ENCODE assay signal across 25 cellular contexts in the genomic region with DNA sequence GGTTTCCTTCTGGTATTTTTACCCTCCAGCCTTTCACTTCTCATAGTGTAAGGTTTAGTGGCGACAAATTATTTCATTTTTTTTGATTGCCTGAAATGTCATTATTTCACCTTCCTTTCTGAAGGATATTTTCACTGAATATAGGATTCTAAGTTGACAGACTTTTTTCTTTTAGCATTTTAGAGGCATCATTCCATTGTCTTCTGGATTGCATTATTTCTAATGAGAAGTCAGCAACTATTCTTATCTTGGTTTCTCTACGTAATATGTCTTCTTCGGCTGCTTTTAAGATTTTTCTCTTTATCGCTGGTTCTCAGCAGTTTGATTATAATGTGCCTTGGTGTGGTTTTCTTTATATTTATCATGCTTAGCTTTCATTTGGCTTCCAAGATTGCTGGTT.
DNase-seq lines count a peak whose midpoint lies in the region; ATAC-seq, FAIRE-seq and TF ChIP-seq lines count a peak whose summit lies in the region.
"Had no signal": no experiment of that assay in that cellular context is flagged by ENCODE, and none has a peak within 500 bp of the region (broad histone marks: within the 10 kb centered on the region; RNA-seq: fewer than 3 reads in every experiment).

No MANE protein-coding gene starts in this region.

- H3K4me2 ChIP-seq in HepG2 (ENCODE audit: low read depth, low read length) (no peak overlapping the region), GM12878 (ENCODE audit: control insufficient read depth, insufficient read depth) (no peak overlapping the region)
- H3K4me2 ChIP-seq: A549; BLaER1 treated with 17β-estradiol and CSF1 and Interleukin-3, amounts not matched to agents 10 nM and 100 nM; GM23338 had no signal

- H3K27me3 ChIP-seq in HepG2 (ENCODE audit: control insufficient read depth in 1 of 2, insufficient read depth in 2 of 2, low read length in 2 of 2) (no peaks in the 10 kb centered on the region), right lobe of liver (no peaks in the 10 kb centered on the region), GM12878 (replicated peaks in 1 of 2; ENCODE audit: control insufficient read depth in 2 of 2, insufficient read depth in 2 of 2, low read length in 1 of 2) (no peaks in the 10 kb centered on the region)
- H3K27me3 ChIP-seq: BE2C; BLaER1 treated with 17β-estradiol and CSF1 and Interleukin-3, amounts not matched to agents 10 nM and 100 nM had no signal

- no peaks in the 10 kb centered on the region for H4K20me1 ChIP-seq in HepG2 (ENCODE audit: insufficient read depth, low read length)
- no peaks in the 10 kb centered on the region for H4K20me1 ChIP-seq in GM12878 (ENCODE audit: control insufficient read depth, insufficient read depth)

- no peaks in the 10 kb centered on the region for H3K79me2 ChIP-seq in HepG2 (ENCODE audit: insufficient read depth, low read length)
- no peaks in the 10 kb centered on the region for H3K79me2 ChIP-seq in GM12878 (ENCODE audit: control insufficient read depth, insufficient read depth, low read length)

- RAD21 ChIA-PET in GM12878 (lab: Charles Lee; ENCODE audit: unreplicated experiment): no interaction called here

- CTCF ChIA-PET in HepG2 (lab: Yijun Ruan, JAX; ENCODE audit: low intra/inter-chr PET ratio, low total read pairs): no interaction called here
- CTCF ChIA-PET in GM12878 (lab: Yijun Ruan, JAX): interaction anchor here (0.6 kb wide), 1 partner anchor 772 kb away, joined by 3 read pairs; no protein-coding TSS in a partner anchor

- 99% methylated on average over 4 of the region's 4 CpGs for WGBS in HepG2 (ENCODE audit: low lambda C conversion rate)
- WGBS in right lobe of liver (ENCODE audit: insufficient coverage, low coverage, low lambda C conversion rate, missing lambda C conversion rate): 94% methylated on average over 4 of the region's 4 CpGs
- WGBS in GM12878 (ENCODE audit: insufficient coverage, insufficient replicate concordance, low lambda C conversion rate, missing lambda C conversion rate): 97% methylated on average over 4 of the region's 4 CpGs

- no TSS peak for BruUV-seq in HepG2 (replicated peaks; lab: Mats Ljungman, UMichigan)
- BruUV-seq in GM12878 (replicated peaks; lab: Mats Ljungman, UMichigan): TSS peak; percentile 18

- in situ Hi-C loops in HepG2 (cut with HindIII; ENCODE audit: extremely low pct_ligation_motif_present, low pct_unique_long_range_greater_than_20kb) (no loop called here), GM12878 (cut with MboI) (no loop called here)

- TF ChIP-seq EP300 in HepG2 (IDR thresholded peaks at IDR 0.05; ENCODE audit: low read depth in 2 of 2, low read length in 2 of 2) (no peak), HepG2 (CRISPR knock-in tag; IDR thresholded peaks at IDR 0.05; ENCODE audit: borderline replicate concordance) (no peak), GM12878 (IDR thresholded peaks at IDR 0.05; ENCODE audit: borderline replicate concordance in 1 of 2, control insufficient read depth in 1 of 2, low read depth in 2 of 2, low read length in 2 of 2) (no peak)

- peaks cover 7% of the 10 kb centered on the region; the same call in 1 of the 2 replicates for H3K9me3 ChIP-seq in HepG2 (ENCODE audit: low read length)
- H3K9me3 ChIP-seq in right lobe of liver: no peaks in the 10 kb centered on the region
- no peaks in the 10 kb centered on the region for H3K9me3 ChIP-seq in T-helper 17 cell (ENCODE audit: control insufficient read depth, low read length, poor library complexity, severe bottlenecking)
- H3K9me3 ChIP-seq in GM12878 (replicated peaks; ENCODE audit: control insufficient read depth, insufficient read depth, low read length): peaks cover 13% of the 10 kb centered on the region
- H3K9me3 ChIP-seq: BE2C had no signal

- H3K36me3 ChIP-seq in HepG2 (replicated peaks in 1 of 2; ENCODE audit: control insufficient read depth in 1 of 2, insufficient read depth in 2 of 2, low read length in 2 of 2) (no peaks in the 10 kb centered on the region), right lobe of liver (peaks cover 0 to 4% (median 0%) of the 10 kb centered on the region in 4 donors), GM12878 (ENCODE audit: control insufficient read depth in 2 of 2, insufficient read depth in 2 of 2, low read length in 1 of 2) (peaks cover 1 to 4% of the 10 kb centered on the region in 2 experiments)

- no peak for DNase-seq in HepG2 (ENCODE audit: low spot score)
- no peak for DNase-seq in right lobe of liver
- no peak for DNase-seq in T-helper 17 cell
- no peak for DNase-seq in GM12878 (ENCODE audit: low read depth, low spot score)
- no peak for DNase-seq in endothelial cell (ENCODE audit: low spot score)
- DNase-seq in GM10266 (ENCODE audit: extremely low spot score): no peak
- no peak for DNase-seq in stimulated activated CD4-positive, alpha-beta T cell treated with anti-CD3 and anti-CD28 coated beads, Interleukin-4, amount 100 ng/mL, for 24 hours
- DNase-seq: ACHN; AML-193; BE2C; CD4-positive, alpha-beta T cell; CD8-positive, alpha-beta memory T cell; DMS 273 treated with DMSO at 0.1 percent for 48 hours; DMS79; GF-D8 had no signal

- peaks cover 2% of the 10 kb centered on the region for H3K36me3 Mint-ChIP-seq in T-helper 17 cell (ENCODE audit: low read depth)
- peaks cover 55% of the 10 kb centered on the region for H3K36me3 Mint-ChIP-seq in endothelial cell (ENCODE audit: low read depth, unreplicated experiment)

- no peak overlapping the region for H2AFZ ChIP-seq in HepG2 (ENCODE audit: low read length)
- no peak overlapping the region for H2AFZ ChIP-seq in GM12878 (ENCODE audit: control insufficient read depth, low read depth, low read length)
- H2AFZ ChIP-seq: GM23338 had no signal

- TF ChIP-seq POLR2A in HepG2 (IDR thresholded peaks at IDR 0.05; ENCODE audit: insufficient read depth in 1 of 2, low read depth in 2 of 2, low read length in 2 of 2) (no peak), right lobe of liver (IDR thresholded peaks at IDR 0.05) (no peak), GM12878 (IDR thresholded peaks at IDR 0.05; ENCODE audit: low read depth, low read length) (no peak)

- H3K4me3 Mint-ChIP-seq in T-helper 17 cell (peak overlapping the region; percentile 13), endothelial cell (ENCODE audit: unreplicated experiment) (peak overlapping the region; percentile 28)
- H3K4me3 Mint-ChIP-seq: CD14-positive monocyte; CD4-positive, alpha-beta T cell; CD8-positive, alpha-beta memory T cell; GM23338 had no signal

- ATAC-seq in HepG2 (no peak), right lobe of liver (no peak), T-helper 17 cell (no peak), GM12878 (no peak), HG03025 (IDR thresholded peaks at IDR 0.05; ENCODE audit: low FRiP score, unreplicated experiment) (no peak)
- ATAC-seq: A549, GM23338 had no signal

- SMC1A ChIA-PET in GM12878 (lab: Charles Lee; ENCODE audit: uncharacterized antibody, unreplicated experiment): interaction anchor here (1.8 kb wide), 1 partner anchor 8 kb away, joined by 7 read pairs; no protein-coding TSS in a partner anchor

- TF ChIP-seq RAD21 in HepG2 (CRISPR knock-in tag; IDR thresholded peaks at IDR 0.05): no peak
- TF ChIP-seq RAD21 in GM12878 (IDR thresholded peaks at IDR 0.05; ENCODE audit: insufficient read depth, low read depth, low read length): no peak

- H3K4me1 Mint-ChIP-seq in T-helper 17 cell (peaks cover 4% of the 10 kb centered on the region), endothelial cell (ENCODE audit: unreplicated experiment) (peaks cover 2% of the 10 kb centered on the region)

- POLR2A ChIA-PET in HepG2 (lab: Yijun Ruan, JAX): no interaction called here
- POLR2A ChIA-PET in GM12878 (lab: Charles Lee): interaction anchor here (1.0 kb wide), 1 partner anchor 31 kb away, joined by 4 read pairs; no protein-coding TSS in a partner anchor

- H3K27me3 Mint-ChIP-seq in T-helper 17 cell: no peaks in the 10 kb centered on the region
- peaks cover 4% of the 10 kb centered on the region for H3K27me3 Mint-ChIP-seq in endothelial cell (ENCODE audit: unreplicated experiment)
- H3K27me3 Mint-ChIP-seq: CD4-positive, alpha-beta T cell had no signal

- FAIRE-seq in HepG2 (lab: Jason Lieb, UNC) (no peak), GM12878 (lab: Jason Lieb, UNC) (no peak)
- FAIRE-seq: A549, D721Med, GM19239, H54 had no signal

- no peak overlapping the region for H3K9ac ChIP-seq in HepG2 (ENCODE audit: insufficient read depth, low read depth, low read length)
- H3K9ac ChIP-seq in GM12878 (ENCODE audit: control insufficient read depth, insufficient read depth, low read length): no peak overlapping the region
- H3K9ac ChIP-seq: BLaER1 treated with 17β-estradiol and CSF1 and Interleukin-3, amounts not matched to agents 10 nM and 100 nM had no signal

- intact Hi-C loops in HepG2 (cut with micrococcal nuclease; ENCODE audit: unreplicated experiment) (no loop called here), right lobe of liver (cut with DNase I) (no loop called here), GM12878 (cut with micrococcal nuclease; ENCODE audit: unreplicated experiment) (no loop called here)

- no peak overlapping the region for H3K4me3 ChIP-seq in HepG2 (replicated peaks in 1 of 3; ENCODE audit: insufficient read depth in 1 of 3, low read depth in 2 of 3, low read length in 3 of 3)
- H3K4me3 ChIP-seq in right lobe of liver: no peak overlapping the region
- H3K4me3 ChIP-seq in GM12878: no peak overlapping the region
- H3K4me3 ChIP-seq: A549; BLaER1 treated with 17β-estradiol and CSF1 and Interleukin-3, amounts not matched to agents 10 nM and 100 nM; GM23338; HAP-1 had no signal

- TF ChIP-seq CTCF in HepG2 (CRISPR knock-in tag; IDR thresholded peaks at IDR 0.05) (no peak), right lobe of liver (IDR thresholded peaks at IDR 0.05) (no peak), GM12878 (IDR thresholded peaks at IDR 0.05 in 2 of 3, conservative IDR thresholded peaks at IDR 0.05 in 1 of 3; ENCODE audit: control insufficient read depth in 2 of 3, extremely low read depth in 1 of 3, insufficient read depth in 1 of 3, low read depth in 3 of 3, low read length in 3 of 3) (no peak), endothelial cell (IDR thresholded peaks at IDR 0.05; ENCODE audit: unreplicated experiment) (no peak), GM10266 (IDR thresholded peaks at IDR 0.05; ENCODE audit: control insufficient read depth, insufficient read depth, low read depth, missing control alignments) (no peak)

- H3K4me1 ChIP-seq in HepG2 (ENCODE audit: insufficient read depth, low read length): no peaks in the 10 kb centered on the region
- H3K4me1 ChIP-seq in right lobe of liver: peaks cover 0 to 21% (median 8%) of the 10 kb centered on the region in 4 donors
- H3K4me1 ChIP-seq in GM12878 (ENCODE audit: control insufficient read depth, insufficient read depth, low read length): no peaks in the 10 kb centered on the region

- no peak overlapping the region for H3K27ac ChIP-seq in HepG2 (ENCODE audit: extremely low read length, insufficient read depth, low read length)
- no peak overlapping the region for H3K27ac ChIP-seq in right lobe of liver
- no peak overlapping the region for H3K27ac ChIP-seq in GM12878 (ENCODE audit: control insufficient read depth, insufficient read depth)
- H3K27ac ChIP-seq: 22Rv1; A549; BLaER1 treated with 17β-estradiol and CSF1 and Interleukin-3, amounts not matched to agents 10 nM and 100 nM had no signal

- no peaks in the 10 kb centered on the region for H3K9me3 Mint-ChIP-seq in endothelial cell (ENCODE audit: unreplicated experiment)

- H3K27ac Mint-ChIP-seq in T-helper 17 cell (no peak overlapping the region), endothelial cell (ENCODE audit: unreplicated experiment) (no peak overlapping the region)
- H3K27ac Mint-ChIP-seq: CD4-positive, alpha-beta T cell; GM23338 had no signal
